In the genomic region with DNA sequence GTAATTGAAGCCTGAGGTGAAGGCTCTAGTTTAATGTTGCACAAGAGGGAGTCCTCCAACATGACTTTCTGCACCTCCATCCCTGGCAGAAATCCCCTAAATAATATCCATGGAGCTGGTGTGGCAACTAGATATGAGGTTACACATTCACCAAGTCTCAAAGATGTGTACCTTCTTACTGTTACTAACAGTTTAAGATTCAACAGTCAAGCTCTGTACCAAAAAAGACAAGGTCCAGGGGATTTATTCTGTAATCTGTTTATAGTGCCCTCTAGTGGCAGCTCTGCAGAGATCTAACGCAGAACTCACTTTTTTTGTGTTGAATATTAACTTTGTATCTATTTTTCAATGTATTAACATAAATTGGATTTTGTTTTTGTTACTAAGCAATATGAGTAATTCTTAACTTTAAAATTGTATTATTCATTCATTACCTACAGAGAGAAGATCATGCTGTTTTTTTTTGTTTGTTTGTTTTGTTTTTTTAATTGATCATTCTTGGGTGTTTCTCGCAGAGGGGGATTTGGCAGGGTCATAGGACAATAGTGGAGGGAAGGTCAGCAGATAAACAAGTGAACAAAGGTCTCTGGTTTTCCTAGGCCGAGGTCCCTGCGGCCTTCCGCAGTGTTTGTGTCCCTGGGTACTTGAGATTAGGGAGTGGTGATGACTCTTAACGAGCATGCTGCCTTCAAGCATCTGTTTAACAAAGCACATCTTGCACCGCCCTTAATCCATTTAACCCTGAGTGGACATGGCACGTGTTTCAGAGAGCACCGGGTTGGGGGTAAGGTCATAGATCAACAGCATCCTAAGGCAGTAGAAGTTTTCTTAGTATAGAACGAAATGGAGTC, we compare ENCODE assay signal across 8 cellular contexts. TPM values are rescaled to one million over a fixed set of nuclear protein-coding genes. Genes with fewer than 3 reads are reported as not detected.
DNase-seq lines count a peak whose midpoint lies in the region; ATAC-seq and TF ChIP-seq lines count a peak whose summit lies in the region.
"Not testable (repeated sequence)": the region's sequence is repeated elsewhere in the genome, so short reads cannot be mapped to it uniquely, and the experiment has no call there.

No MANE protein-coding gene starts in this region.

- not testable (repeated sequence) for H3K27ac ChIP-seq in Karpas-422 (ENCODE audit: low read length); left lung

- not testable (repeated sequence) for H4K20me1 ChIP-seq in Karpas-422 (ENCODE audit: insufficient read depth, low read depth, low read length)

- intact Hi-C loops in left lung (cut with DNase I): loop anchor here in 1 of 2 donors (10.0 kb wide), 1 partner anchor 175 kb away; no protein-coding TSS in a partner anchor

- peak; percentile 79 for ATAC-seq in GM19395 (IDR thresholded peaks at IDR 0.05; ENCODE audit: unreplicated experiment)
- peak; percentile 94 for ATAC-seq in left lung

- H2AFZ ChIP-seq in Karpas-422 (ENCODE audit: low read length): not testable (repeated sequence)

- not testable (repeated sequence) for H3K9ac ChIP-seq in Karpas-422 (ENCODE audit: low read length)

- H3K27me3 ChIP-seq in Karpas-422 (ENCODE audit: low read length); left lung: not testable (repeated sequence)

- H3K4me3 ChIP-seq in Karpas-422 (ENCODE audit: low read length); left lung: not testable (repeated sequence)

- DNase-seq in COLO829 (ENCODE audit: low spot score): peak; percentile 26
- peak; percentile 79 for DNase-seq in Karpas-422
- DNase-seq in NCI-H774 (lab: John Stamatoyannopoulos, UW): peak; percentile 39
- peak; percentile 11 to 13 for DNase-seq in activated CD4-positive, alpha-beta T cell treated with anti-CD3 and anti-CD28 coated beads for 4 hours
- DNase-seq in epidermal melanocyte (ENCODE audit: insufficient read length, low spot score): peak; percentile 57
- DNase-seq in left lung: not testable (repeated sequence)
- DNase-seq in stimulated activated CD4-positive, alpha-beta T cell treated with anti-CD3 and anti-CD28 coated beads, Interleukin-4, amount 100 ng/mL, for 24 hours: peak; percentile 22

- H3K4me2 ChIP-seq in Karpas-422 (ENCODE audit: low read depth, low read length, poor library complexity, severe bottlenecking): not testable (repeated sequence)

- H3K4me1 ChIP-seq in Karpas-422 (ENCODE audit: low read length); left lung: not testable (repeated sequence)

- not testable (repeated sequence) for H3K9me2 ChIP-seq in Karpas-422 (replicated peaks; ENCODE audit: insufficient read depth, low read length)

- H3K9me3 ChIP-seq in Karpas-422 (ENCODE audit: low read length); left lung: not testable (repeated sequence)

- H3K79me2 ChIP-seq in Karpas-422 (ENCODE audit: low read length): not testable (repeated sequence)

- not testable (repeated sequence) for H3K36me3 ChIP-seq in Karpas-422 (ENCODE audit: insufficient read depth, low read length); left lung

- peak; percentile 76 to 80 for TF ChIP-seq CTCF in left lung (IDR thresholded peaks at IDR 0.05)

RNA-seq across cellular contexts. Expression of gene HSPB3, which starts 35.7 kb away (rescaled TPM):
- total RNA-seq in Karpas-422 (2014; rRNA removed; shearing (Covaris generic); ENCODE audit: low replicate concordance): not detected in 2 replicates
- 1 to 10 TPM in 1 of 2 donors, under 1 TPM in 1; 0.32 to 1.1 TPM for total RNA-seq in left lung
